ENCODE assay signal across 19 cellular contexts in the genomic region with DNA sequence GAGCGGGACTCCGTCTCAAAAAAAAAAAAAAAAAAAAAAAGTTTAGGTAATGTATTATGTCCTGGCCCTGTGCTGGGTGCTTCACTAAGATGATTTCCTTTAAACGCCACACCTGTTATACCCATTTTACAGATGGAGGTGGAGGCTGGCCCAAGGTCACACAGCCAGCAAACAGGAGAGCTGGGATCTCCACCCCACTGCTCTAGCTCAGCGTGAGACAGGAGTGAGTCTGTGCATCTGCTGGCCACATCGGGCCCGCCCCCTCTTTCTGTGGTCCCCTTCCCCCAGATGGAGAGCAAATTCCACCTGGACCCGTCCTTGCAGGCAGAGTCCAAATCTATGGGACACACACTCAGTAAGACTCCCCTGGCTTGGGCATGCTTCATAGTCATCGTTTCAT. TPM values are rescaled to one million over a fixed set of nuclear protein-coding genes. Genes with fewer than 3 reads are reported as not detected.
DNase-seq lines count a peak whose midpoint lies in the region; ATAC-seq, FAIRE-seq and TF ChIP-seq lines count a peak whose summit lies in the region.
"Had no signal": no experiment of that assay in that cellular context is flagged by ENCODE, and none has a peak within 500 bp of the region (broad histone marks: within the 10 kb centered on the region; RNA-seq: fewer than 3 reads in every experiment).

No MANE protein-coding gene starts in this region.

- POLR2A ChIA-PET in WTC11 (lab: Charles Lee) (no interaction called here), HEK293T (lab: Yijun Ruan, JAX) (no interaction called here)

- no peak for TF ChIP-seq CTCF in CD14-positive monocyte (IDR thresholded peaks at IDR 0.05)
- TF ChIP-seq CTCF in WTC11 (IDR thresholded peaks at IDR 0.05) = no peak
- TF ChIP-seq CTCF in kidney (IDR thresholded peaks at IDR 0.05; ENCODE audit: borderline replicate concordance, extremely low read depth, insufficient read depth) = no peak
- no peak for TF ChIP-seq CTCF in uterus (IDR thresholded peaks at IDR 0.05)

- intact Hi-C loops in CD14-positive monocyte (cut with micrococcal nuclease) = no loop called here
- intact Hi-C loops in kidney (cut with DNase I) = no loop called here
- intact Hi-C loops in posterior vena cava (cut with DNase I) = no loop called here
- intact Hi-C loops in uterus (cut with DNase I; ENCODE audit: low total_unique reads) = no loop called here

- H3K36me3 Mint-ChIP-seq in CD14-positive monocyte (peaks cover 9 to 14% of the 10 kb centered on the region in 2 donors), WTC11 (peaks cover 6% of the 10 kb centered on the region)

- H3K27me3 Mint-ChIP-seq in CD14-positive monocyte (ENCODE audit: low read depth in 3 of 3) (peaks cover 1 to 2% (median 1%) of the 10 kb centered on the region in 3 donors), WTC11 (ENCODE audit: low read depth) (no peaks in the 10 kb centered on the region)

- ATAC-seq in WTC11 = no peak
- ATAC-seq: CD8-positive, alpha-beta T cell; GM12878; GM23338 had no signal

- H3K9me3 Mint-ChIP-seq in CD14-positive monocyte (no peaks in the 10 kb centered on the region), WTC11 (no peaks in the 10 kb centered on the region; the same call in 1 of the 2 replicates)
- H3K9me3 Mint-ChIP-seq: CD4-positive, CD25-positive, alpha-beta regulatory T cell; CD8-positive, alpha-beta T cell; GM23338; H9; HFFc6 had no signal

- H3K27me3 ChIP-seq in uterus = no peaks in the 10 kb centered on the region

- CTCF ChIA-PET in WTC11 (lab: Charles Lee) (interaction anchor here (0.6 to 0.8 kb wide), 3 partner anchors 20 to 1503 kb away, joined by 3 to 4 read pairs (median 3); no protein-coding TSS in a partner anchor), HEK293T (lab: Yijun Ruan, JAX) (no interaction called here)

- no peak overlapping the region for H3K27ac ChIP-seq in kidney (ENCODE audit: low read depth in 2 of 2, low read length in 2 of 2)
- no peak overlapping the region for H3K27ac ChIP-seq in uterus

- H3K36me3 ChIP-seq in kidney (ENCODE audit: control insufficient read depth in 1 of 2, insufficient read depth in 2 of 2, low read length in 2 of 2) (peaks cover 0 to 2% of the 10 kb centered on the region in 2 donors), uterus (no peaks in the 10 kb centered on the region)

- no peak for TF ChIP-seq POLR2A in uterus (IDR thresholded peaks at IDR 0.05)

- H3K27ac Mint-ChIP-seq in CD14-positive monocyte = no peak overlapping the region
- H3K27ac Mint-ChIP-seq in WTC11 = peak overlapping the region; percentile 25; the same call in 1 of the 2 replicates
- H3K27ac Mint-ChIP-seq: CD8-positive, alpha-beta T cell; GM23338; HFFc6 had no signal

- FAIRE-seq in kidney (lab: Jason Lieb, UNC) = no peak
- FAIRE-seq in GM19239 (lab: Jason Lieb, UNC) = no peak
- FAIRE-seq: G401.6, GM12878 had no signal

- H3K9me3 ChIP-seq in kidney (ENCODE audit: control insufficient read depth in 1 of 2, low read length in 2 of 2) = no peaks in the 10 kb centered on the region
- H3K9me3 ChIP-seq in uterus = no peaks in the 10 kb centered on the region
- H3K9me3 ChIP-seq: Caco-2 had no signal

- H3K4me3 Mint-ChIP-seq in CD14-positive monocyte = no peak overlapping the region
- no peak overlapping the region for H3K4me3 Mint-ChIP-seq in WTC11
- H3K4me3 Mint-ChIP-seq: CD4-positive, CD25-positive, alpha-beta regulatory T cell; CD8-positive, alpha-beta T cell; GM23338; H9; HFFc6 had no signal

- H3K4me3 ChIP-seq in kidney (ENCODE audit: low read length in 2 of 2) (no peak overlapping the region), uterus (no peak overlapping the region)
- H3K4me3 ChIP-seq: GM12878, GM23338 had no signal

- no peak overlapping the region for H3K9ac ChIP-seq in kidney (ENCODE audit: low read length in 2 of 2)

- H3K4me1 Mint-ChIP-seq in CD14-positive monocyte (no peaks in the 10 kb centered on the region), WTC11 (no peaks in the 10 kb centered on the region)
- H3K4me1 Mint-ChIP-seq: CD4-positive, CD25-positive, alpha-beta regulatory T cell; GM23338 had no signal

- DNase-seq in CD14-positive monocyte (ENCODE audit: low spot score) (peak; percentile 29), WTC11 (ENCODE audit: low spot score) (no peak), kidney (peak; percentile 13), posterior vena cava (ENCODE audit: low spot score) (peak; percentile 64), iPS-NIHi11 (ENCODE audit: low spot score) (no peak), HEK293T (ENCODE audit: extremely low spot score) (no peak), uterus (no peak), GM19239 (ENCODE audit: insufficient read length, low spot score) (no peak)
- DNase-seq: C1 segment of cervical spinal cord; Caco-2; CD4-positive, CD25-positive, alpha-beta regulatory T cell; CD8-positive, alpha-beta T cell; DMS153; DND-41; H9; HFFc6 had no signal

- H3K4me1 ChIP-seq in kidney (ENCODE audit: control insufficient read depth in 1 of 2, insufficient read depth in 1 of 2, low read depth in 1 of 2, low read length in 2 of 2) (no peaks in the 10 kb centered on the region), uterus (no peaks in the 10 kb centered on the region)
- H3K4me1 ChIP-seq: Caco-2 had no signal

TF ChIP-seq in WTC11, 78 proteins besides CTCF, POLR2A, EP300 and RAD21 (continues in another document):
- TF ChIP-seq ZNF219 (CRISPR knock-in tag; IDR thresholded peaks at IDR 0.05; ENCODE audit: borderline replicate concordance) (no peak), SOX15 (CRISPR knock-in tag; IDR thresholded peaks at IDR 0.05) (no peak), MXD4 (CRISPR knock-in tag; IDR thresholded peaks at IDR 0.05; ENCODE audit: borderline replicate concordance) (no peak)
- TF ChIP-seq, protein P1, sequence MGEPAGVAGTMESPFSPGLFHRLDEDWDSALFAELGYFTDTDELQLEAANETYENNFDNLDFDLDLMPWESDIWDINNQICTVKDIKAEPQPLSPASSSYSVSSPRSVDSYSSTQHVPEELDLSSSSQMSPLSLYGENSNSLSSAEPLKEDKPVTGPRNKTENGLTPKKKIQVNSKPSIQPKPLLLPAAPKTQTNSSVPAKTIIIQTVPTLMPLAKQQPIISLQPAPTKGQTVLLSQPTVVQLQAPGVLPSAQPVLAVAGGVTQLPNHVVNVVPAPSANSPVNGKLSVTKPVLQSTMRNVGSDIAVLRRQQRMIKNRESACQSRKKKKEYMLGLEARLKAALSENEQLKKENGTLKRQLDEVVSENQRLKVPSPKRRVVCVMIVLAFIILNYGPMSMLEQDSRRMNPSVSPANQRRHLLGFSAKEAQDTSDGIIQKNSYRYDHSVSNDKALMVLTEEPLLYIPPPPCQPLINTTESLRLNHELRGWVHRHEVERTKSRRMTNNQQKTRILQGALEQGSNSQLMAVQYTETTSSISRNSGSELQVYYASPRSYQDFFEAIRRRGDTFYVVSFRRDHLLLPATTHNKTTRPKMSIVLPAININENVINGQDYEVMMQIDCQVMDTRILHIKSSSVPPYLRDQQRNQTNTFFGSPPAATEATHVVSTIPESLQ (CRISPR knock-in tag; IDR thresholded peaks at IDR 0.05) = no peak
- TF ChIP-seq, protein P2, sequence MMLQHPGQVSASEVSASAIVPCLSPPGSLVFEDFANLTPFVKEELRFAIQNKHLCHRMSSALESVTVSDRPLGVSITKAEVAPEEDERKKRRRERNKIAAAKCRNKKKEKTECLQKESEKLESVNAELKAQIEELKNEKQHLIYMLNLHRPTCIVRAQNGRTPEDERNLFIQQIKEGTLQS (CRISPR knock-in tag; conservative IDR thresholded peaks at IDR 0.05) = no peak

TF ChIP-seq in HEK293T, 16 proteins besides CTCF, POLR2A, EP300 and RAD21:
- no peak for TF ChIP-seq SP1 (IDR thresholded peaks at IDR 0.05)
- no peak for TF ChIP-seq TARDBP (IDR thresholded peaks at IDR 0.05)
- TF ChIP-seq BHLHE40 (IDR thresholded peaks at IDR 0.05; ENCODE audit: borderline replicate concordance) = no peak
- TF ChIP-seq LEF1 (IDR thresholded peaks at IDR 0.05; ENCODE audit: borderline replicate concordance) = no peak
- no peak for TF ChIP-seq SUZ12 (IDR thresholded peaks at IDR 0.05)
- TF ChIP-seq CTBP1 (IDR thresholded peaks at IDR 0.05; ENCODE audit: borderline replicate concordance) = no peak

RNA-seq across cellular contexts. Expression of a gene that starts 51.0 kb away (rescaled TPM):
- polyA plus RNA-seq in CD14-positive monocyte (10 to 100 TPM; 15.2 to 20.6 TPM), kidney (ENCODE audit: insufficient read depth, low read depth, low replicate concordance) (52.5 TPM)
- total RNA-seq in WTC11 (2021) (33.2 to 42.4 TPM (median 41.1 TPM) in 3 replicates), kidney (16.6 TPM), posterior vena cava (10 to 100 TPM; 11.9 to 13.0 TPM), uterus (10 to 100 TPM in 2 of 4 donors, under 1 TPM in 1, not detected in 1; 0.51 to 23.2 (median 15.3) TPM)

Comparison
In these comparisons a context has a peak if more than half of its experiments do, and no peak if none do; other contexts are left out.
1. DNase-seq: peak in CD14-positive monocyte (single experiment), kidney (single experiment) and posterior vena cava (single experiment); none in WTC11 (single experiment), iPS-NIHi11 (single experiment), HEK293T (single experiment), uterus (0 of 2) and GM19239 (single experiment).